ENCODE assay signal across 8 cellular contexts in genomic region chr6:166342293-166343156, GRCh38. TPM values are rescaled to one million over a fixed set of nuclear protein-coding genes. Genes with fewer than 3 reads are reported as not detected.
DNase-seq lines count a peak whose midpoint lies in the region; ATAC-seq and TF ChIP-seq lines count a peak whose summit lies in the region.

Gene SFT2D1, minus strand, starts transcription at chr6:166342545. Its CDS starts 64 bp downstream, at chr6:166342481.

- H3K4me3 ChIP-seq in GM12865 (ENCODE audit: low read depth, low read length), result peak within 1 kb of the TSS; percentile 99
- peak within 1 kb of the TSS; percentile 89 for H3K4me3 ChIP-seq in NB4 (ENCODE audit: low read depth, low read length)
- peak within 1 kb of the TSS; percentile 88 to 91 (median 90) for H3K4me3 ChIP-seq in adrenal gland
- H3K4me3 ChIP-seq in left ventricle myocardium inferior, result peak within 1 kb of the TSS; percentile 88
- peak within 1 kb of the TSS; percentile 80 to 89 for H3K4me3 ChIP-seq in prostate gland

- intact Hi-C loops in adrenal gland (cut with DNase I) (no loop called here), left ventricle myocardium inferior (cut with micrococcal nuclease) (no loop called here), prostate gland (cut with DNase I) (loop anchor here (5.0 kb wide), 1 partner anchor 40 kb away; the partner anchor contains the start of gene MPC1)

- H3K27ac ChIP-seq in adrenal gland (peak within 1 kb of the TSS; percentile 42 to 94 (median 86)), left ventricle myocardium inferior (replicated peaks) (peak within 1 kb of the TSS; percentile 92), prostate gland (peak within 1 kb of the TSS; percentile 85)

- ATAC-seq in HG02571 (IDR thresholded peaks at IDR 0.05; ENCODE audit: unreplicated experiment), result peak; percentile 93

- TF ChIP-seq POLR2A in NB4 (IDR thresholded peaks at IDR 0.05; ENCODE audit: extremely low read depth, insufficient read length), result peak; percentile 97
- TF ChIP-seq POLR2A in adrenal gland (IDR thresholded peaks at IDR 0.05), result peak; percentile 79 to 86
- TF ChIP-seq POLR2A in prostate gland (IDR thresholded peaks at IDR 0.05), result peak; percentile 79

- H3K36me3 ChIP-seq in adrenal gland (replicated peaks in 1 of 2), result no peaks in the 10 kb centered on the region
- H3K36me3 ChIP-seq in left ventricle myocardium inferior, result peaks cover under 1% of the 10 kb centered on the region
- H3K36me3 ChIP-seq in prostate gland, result no peaks in the 10 kb centered on the region

- WGBS in adrenal gland, 4 donors, result 0 to 1% (median 1%) methylated on average over 14 to 77 of the region's 77 CpGs
- whole genome bisulfite sequencing in prostate gland, result under 1% methylated on average over 59 of the region's 77 CpGs

- H3K9me3 ChIP-seq in adrenal gland (replicated peaks in 1 of 3) (no peaks in the 10 kb centered on the region), left ventricle myocardium inferior (replicated peaks) (no peaks in the 10 kb centered on the region), prostate gland (no peaks in the 10 kb centered on the region)

- peaks cover 14 to 28% of the 10 kb centered on the region in 2 donors for H3K4me1 ChIP-seq in adrenal gland (replicated peaks in 1 of 2)
- peaks cover 57% of the 10 kb centered on the region for H3K4me1 ChIP-seq in left ventricle myocardium inferior
- H3K4me1 ChIP-seq in prostate gland (replicated peaks), result peaks cover 16% of the 10 kb centered on the region

- no peaks in the 10 kb centered on the region for H3K27me3 ChIP-seq in adrenal gland
- H3K27me3 ChIP-seq in left ventricle myocardium inferior (ENCODE audit: low read depth), result no peaks in the 10 kb centered on the region
- no peaks in the 10 kb centered on the region for H3K27me3 ChIP-seq in prostate gland (replicated peaks; ENCODE audit: insufficient read depth)

- TF ChIP-seq CTCF in GM12865 (IDR thresholded peaks at IDR 0.05; ENCODE audit: insufficient read depth, low read depth, low read length, missing control alignments) (no peak), NB4 (IDR thresholded peaks at IDR 0.05; ENCODE audit: low read depth, low read length) (no peak), adrenal gland (IDR thresholded peaks at IDR 0.05) (no peak), left ventricle myocardium inferior (IDR thresholded peaks at IDR 0.05; ENCODE audit: borderline replicate concordance) (no peak), prostate gland (IDR thresholded peaks at IDR 0.05) (no peak)

- peak; percentile 95 for DNase-seq in GM12865 (ENCODE audit: low read depth)
- DNase-seq in NB4 (ENCODE audit: low read depth), result peak; percentile 96
- DNase-seq in T-helper 1 cell, result peak; percentile 52 to 90 (median 56)
- DNase-seq in adrenal gland, result peak; percentile 81 to 91 (median 86)
- peak; percentile 89 for DNase-seq in left ventricle myocardium inferior
- peak; percentile 78 for DNase-seq in prostate gland (ENCODE audit: low spot score)
- peak; percentile 87 for DNase-seq in ureter (ENCODE audit: low spot score)

RNA-seq across cellular contexts. Expression of gene SFT2D1, which starts in this region (rescaled TPM):
- total RNA-seq in adrenal gland (10 to 100 TPM; 32.6 to 68.0 (median 50.0) TPM), left ventricle myocardium inferior (19.3 TPM), prostate gland (10 to 100 TPM; 64.8 to 72.3 TPM), ureter (49.7 TPM)
- polyA plus RNA-seq in adrenal gland, result 10 to 100 TPM; 33.4 to 50.0 (median 40.1) TPM

Comparison
In these comparisons a context has a peak if more than half of its experiments do, and no peak if none do; other contexts are left out.
1. Peak in every context shown above with its lines: DNase-seq, ATAC-seq, H3K4me3 ChIP-seq and H3K27ac ChIP-seq.